ENCODE assay signal across 16 cellular contexts in the genomic region with DNA sequence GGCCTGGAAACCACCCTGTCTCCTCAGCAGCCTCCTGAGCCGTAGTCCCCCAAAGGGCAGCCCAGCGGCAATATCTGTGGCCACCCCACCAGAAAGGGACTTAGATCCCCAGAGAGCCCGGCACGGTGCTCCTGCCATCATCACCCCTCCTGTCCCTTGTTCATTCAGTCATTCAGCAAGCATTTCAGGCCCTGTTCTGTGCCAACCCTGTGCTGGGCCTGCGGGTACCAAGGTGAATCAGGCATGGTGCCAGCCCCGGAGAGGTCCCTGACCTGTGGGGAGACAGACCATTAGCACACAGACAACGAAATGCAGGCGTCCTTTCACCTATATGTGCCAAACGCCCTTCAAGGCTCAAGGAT. TPM values are rescaled to one million over a fixed set of nuclear protein-coding genes. Genes with fewer than 3 reads are reported as not detected.
DNase-seq lines count a peak whose midpoint lies in the region; ATAC-seq and TF ChIP-seq lines count a peak whose summit lies in the region.
"Had no signal": no experiment of that assay in that cellular context is flagged by ENCODE, and none has a peak within 500 bp of the region (broad histone marks: within the 10 kb centered on the region; RNA-seq: fewer than 3 reads in every experiment).

No MANE protein-coding gene starts in this region.

- peaks cover 0 to 2% (median 0%) of the 10 kb centered on the region in 8 donors for H3K9me3 Mint-ChIP-seq in CD4-positive, alpha-beta memory T cell
- H3K9me3 Mint-ChIP-seq in H9: peaks cover 0 to 3% of the 10 kb centered on the region in 2 experiments; a peak in 1 of 5 replicates
- no peaks in the 10 kb centered on the region for H3K9me3 Mint-ChIP-seq in activated naive CD4-positive, alpha-beta T cell treated with anti-CD3 and anti-CD28 coated beads, Interleukin-2, amount 50 U/mL, for 24 hours
- no peaks in the 10 kb centered on the region for H3K9me3 Mint-ChIP-seq in naive B cell

- H3K4ac ChIP-seq in H9 (ENCODE audit: low read depth, low read length): no peak overlapping the region

- no peak overlapping the region for H4K5ac ChIP-seq in H9 (ENCODE audit: insufficient read length, low read depth, low read length)

- peak overlapping the region; percentile 84 for H3K4me2 ChIP-seq in H9 (ENCODE audit: insufficient read depth, insufficient read length, low read length)

- peaks cover 13% of the 10 kb centered on the region; the same call in 1 of the 2 replicates for H3K79me2 ChIP-seq in H9 (ENCODE audit: insufficient read depth, low read length)

- POLR2A ChIA-PET in CD4-positive, alpha-beta memory T cell (lab: Charles Lee; ENCODE audit: partially characterized antibody): no interaction called here

- no peak overlapping the region for H4K91ac ChIP-seq in H9 (ENCODE audit: insufficient read length, low read depth, low read length)

- H3K14ac ChIP-seq in H9 (ENCODE audit: insufficient read depth, low read length): no peak overlapping the region

- no peak overlapping the region for H4K8ac ChIP-seq in H9 (replicated peaks; ENCODE audit: insufficient read length, low read depth, low read length)

- no peak overlapping the region for H3T11ph ChIP-seq in H9 (ENCODE audit: low read length)

- peaks cover 6% of the 10 kb centered on the region for H3K79me1 ChIP-seq in H9 (ENCODE audit: insufficient read depth, low read depth, low read length, poor library complexity, severe bottlenecking)

- no peak for TF ChIP-seq CTCF in H9 (conservative IDR thresholded peaks at IDR 0.05)

- H3K4me1 Mint-ChIP-seq in CD4-positive, alpha-beta memory T cell: peaks cover 10 to 32% (median 17%) of the 10 kb centered on the region in 4 donors
- peaks cover 21 to 23% of the 10 kb centered on the region in 2 experiments for H3K4me1 Mint-ChIP-seq in H9
- H3K4me1 Mint-ChIP-seq in activated naive CD4-positive, alpha-beta T cell treated with anti-CD3 and anti-CD28 coated beads, Interleukin-2, amount 50 U/mL, for 24 hours: peaks cover 13% of the 10 kb centered on the region
- peaks cover 9 to 26% (median 17%) of the 10 kb centered on the region in 3 donors for H3K4me1 Mint-ChIP-seq in naive B cell

- no peak overlapping the region for H3K27ac ChIP-seq in CD4-positive, alpha-beta memory T cell (ENCODE audit: low read depth, low read length)
- no peak overlapping the region for H3K27ac ChIP-seq in H9 (ENCODE audit: insufficient read length, low read depth, low read length)
- H3K27ac ChIP-seq: brain microvascular endothelial cell, heart left ventricle, KMS-11 had no signal

- no peak overlapping the region for H2AFZ ChIP-seq in H9 (ENCODE audit: low read length)

- no peaks in the 10 kb centered on the region for H3K36me3 ChIP-seq in CD4-positive, alpha-beta memory T cell (ENCODE audit: insufficient read depth, low read length)
- H3K36me3 ChIP-seq: brain microvascular endothelial cell, heart left ventricle had no signal

- no peaks in the 10 kb centered on the region for H3K27me3 ChIP-seq in CD4-positive, alpha-beta memory T cell (ENCODE audit: insufficient read depth, low read length)
- no peaks in the 10 kb centered on the region for H3K27me3 ChIP-seq in H9 (ENCODE audit: insufficient read depth, low read length)
- H3K27me3 ChIP-seq: brain microvascular endothelial cell had no signal

- no CpG with 5 or more reads among the region's 9 CpGs for WGBS in H9 (ENCODE audit: extremely low coverage, insufficient read length, low lambda C conversion rate)

- no peak overlapping the region for H2BK20ac ChIP-seq in H9 (ENCODE audit: low read depth, low read length, poor library complexity, severe bottlenecking)

- no peak for ATAC-seq in naive B cell (ENCODE audit: low read depth in 2 of 2)
- ATAC-seq: heart left ventricle had no signal

- no peak overlapping the region for H3K23ac ChIP-seq in H9 (ENCODE audit: insufficient read length, low read depth, low read length)

- CTCF ChIA-PET in CD4-positive, alpha-beta memory T cell (lab: Charles Lee; ENCODE audit: partially characterized antibody): no interaction called here

- no peaks in the 10 kb centered on the region for H3K9me3 ChIP-seq in CD4-positive, alpha-beta memory T cell (ENCODE audit: control insufficient read depth in 1 of 2, low read length in 2 of 2)
- H3K9me3 ChIP-seq in H9 (ENCODE audit: control insufficient read depth, low read depth, low read length): no peaks in the 10 kb centered on the region
- H3K9me3 ChIP-seq: heart left ventricle had no signal

- H4K20me1 ChIP-seq in H9 (ENCODE audit: control insufficient read depth, insufficient read depth, insufficient read length): no peaks in the 10 kb centered on the region

- no peak overlapping the region for H2AK5ac ChIP-seq in H9 (ENCODE audit: insufficient read length, low read length)

- peaks cover 0 to 9% of the 10 kb centered on the region in 2 donors for H3K36me3 Mint-ChIP-seq in CD4-positive, alpha-beta memory T cell
- peaks cover 14 to 23% (median 18%) of the 10 kb centered on the region in 3 experiments for H3K36me3 Mint-ChIP-seq in H9 (ENCODE audit: insufficient read depth in 1 of 3, low read depth in 3 of 3)
- H3K36me3 Mint-ChIP-seq in activated naive CD4-positive, alpha-beta T cell treated with anti-CD3 and anti-CD28 coated beads, Interleukin-2, amount 50 U/mL, for 24 hours: peaks cover 9% of the 10 kb centered on the region
- no peaks in the 10 kb centered on the region for H3K36me3 Mint-ChIP-seq in naive B cell

- peaks cover 19% of the 10 kb centered on the region for H3K23me2 ChIP-seq in H9 (ENCODE audit: insufficient read length, low read depth, low read length, poor library complexity, severe bottlenecking)

- peak in 1 of 5 donors; percentile 25 for DNase-seq in CD4-positive, alpha-beta memory T cell
- DNase-seq in H9 (no peak), naive B cell (no peak), NCI-H1694 (lab: John Stamatoyannopoulos, UW) (no peak), NCI-H526 (lab: John Stamatoyannopoulos, UW) (no peak), hippocampal formation (lab: John Stamatoyannopoulos, UW) (no peak)
- DNase-seq in stimulated activated CD4-positive, alpha-beta T cell treated with anti-CD3 and anti-CD28 coated beads, Interleukin-1b, Interleukin-23, amount 100 ng/mL, for 48 hours: no peak
- DNase-seq: brain microvascular endothelial cell, COR-L47, HCEC 1CT, midbrain, NCI-H2029 treated with DMSO at 0.1 percent for 48 hours, T1000 had no signal

- no peak overlapping the region for H3K4me3 ChIP-seq in CD4-positive, alpha-beta memory T cell (ENCODE audit: low read length in 2 of 2)

- H3K18ac ChIP-seq in H9 (ENCODE audit: insufficient read length, low read depth, low read length): no peak overlapping the region

- H3K27ac Mint-ChIP-seq in CD4-positive, alpha-beta memory T cell: peak overlapping the region in 4 of 7 donors; percentile 29 to 64 (median 34)
- H3K27ac Mint-ChIP-seq in H9 (no peak overlapping the region), naive B cell (no peak overlapping the region)
- H3K27ac Mint-ChIP-seq in activated naive CD4-positive, alpha-beta T cell treated with anti-CD3 and anti-CD28 coated beads, Interleukin-2, amount 50 U/mL, for 24 hours: peak overlapping the region; percentile 61

- no peak overlapping the region for H2BK5ac ChIP-seq in H9 (ENCODE audit: insufficient read length, low read length)

- H2BK12ac ChIP-seq in H9 (ENCODE audit: insufficient read length, low read depth, low read length): no peak overlapping the region

- H2BK15ac ChIP-seq in H9 (ENCODE audit: low read depth, low read length): no peak overlapping the region

- intact Hi-C loops in CD4-positive, alpha-beta memory T cell (cut with micrococcal nuclease): loop anchor here (5.0 kb wide), 1 partner anchor 37 kb away; no protein-coding TSS in a partner anchor

- H3K56ac ChIP-seq in H9 (ENCODE audit: insufficient read length, low read depth, low read length): no peak overlapping the region

- no peak overlapping the region for H2BK120ac ChIP-seq in H9 (ENCODE audit: low read depth, low read length, poor library complexity, severe bottlenecking)

- H3K27me3 Mint-ChIP-seq in CD4-positive, alpha-beta memory T cell: no peaks in the 10 kb centered on the region
- H3K27me3 Mint-ChIP-seq in H9 (ENCODE audit: low read depth) (peaks cover 8% of the 10 kb centered on the region), naive B cell (no peaks in the 10 kb centered on the region)
- no peaks in the 10 kb centered on the region for H3K27me3 Mint-ChIP-seq in activated naive CD4-positive, alpha-beta T cell treated with anti-CD3 and anti-CD28 coated beads, Interleukin-2, amount 50 U/mL, for 24 hours

- peak overlapping the region in 7 of 8 donors; percentile 15 to 71 (median 46) for H3K4me3 Mint-ChIP-seq in CD4-positive, alpha-beta memory T cell
- H3K4me3 Mint-ChIP-seq in H9: peak overlapping the region; percentile 68 to 91; a peak in 4 of 5 replicates
- peak overlapping the region; percentile 33 for H3K4me3 Mint-ChIP-seq in activated naive CD4-positive, alpha-beta T cell treated with anti-CD3 and anti-CD28 coated beads, Interleukin-2, amount 50 U/mL, for 24 hours
- H3K4me3 Mint-ChIP-seq in naive B cell: peak overlapping the region; percentile 16 to 94 (median 72)

- no peak overlapping the region for H3K9ac ChIP-seq in H9 (ENCODE audit: extremely low read depth, insufficient read length, low read length)

- peaks cover 12% of the 10 kb centered on the region for H3K4me1 ChIP-seq in CD4-positive, alpha-beta memory T cell (ENCODE audit: insufficient read depth, low read length)
- H3K4me1 ChIP-seq in H9 (ENCODE audit: insufficient read depth, low read length): peaks cover 3% of the 10 kb centered on the region; the same call in 1 of the 2 replicates

RNA-seq across cellular contexts. Expression of a gene that starts 1.3 kb away (rescaled TPM):
- total RNA-seq in CD4-positive, alpha-beta memory T cell: 10 to 100 TPM; 16.3 to 17.6 TPM
- polyA plus RNA-seq in CD4-positive, alpha-beta memory T cell: 1 to 10 TPM in 1 of 2 donors, under 1 TPM in 1; 0.91 to 3.7 TPM
- total RNA-seq in H9 (2021): 69.2 and 78.6 TPM in 2 replicates
- 1 to 10 TPM in 1 of 6 donors, under 1 TPM in 4, not detected in 1; 0.21 to 1.5 (median 0.57) TPM for polyA plus RNA-seq in naive B cell (ENCODE audit: low read depth in 6 of 6)

Comparison
In these comparisons a context has a peak if more than half of its experiments do, and no peak if none do; other contexts are left out.
1. H3K27ac Mint-ChIP-seq: peak in CD4-positive, alpha-beta memory T cell (4 of 7) and activated naive CD4-positive, alpha-beta T cell treated with anti-CD3 and anti-CD28 coated beads, Interleukin-2, amount 50 U/mL, for 24 hours (single experiment); none in H9 (0 of 3) and naive B cell (0 of 6).
2. Peak in every context shown above with its lines, with median percentiles within 50 percentile points of each other: H3K4me3 Mint-ChIP-seq.